8 cellular contexts compared by ENCODE assay signal in the genomic region with DNA sequence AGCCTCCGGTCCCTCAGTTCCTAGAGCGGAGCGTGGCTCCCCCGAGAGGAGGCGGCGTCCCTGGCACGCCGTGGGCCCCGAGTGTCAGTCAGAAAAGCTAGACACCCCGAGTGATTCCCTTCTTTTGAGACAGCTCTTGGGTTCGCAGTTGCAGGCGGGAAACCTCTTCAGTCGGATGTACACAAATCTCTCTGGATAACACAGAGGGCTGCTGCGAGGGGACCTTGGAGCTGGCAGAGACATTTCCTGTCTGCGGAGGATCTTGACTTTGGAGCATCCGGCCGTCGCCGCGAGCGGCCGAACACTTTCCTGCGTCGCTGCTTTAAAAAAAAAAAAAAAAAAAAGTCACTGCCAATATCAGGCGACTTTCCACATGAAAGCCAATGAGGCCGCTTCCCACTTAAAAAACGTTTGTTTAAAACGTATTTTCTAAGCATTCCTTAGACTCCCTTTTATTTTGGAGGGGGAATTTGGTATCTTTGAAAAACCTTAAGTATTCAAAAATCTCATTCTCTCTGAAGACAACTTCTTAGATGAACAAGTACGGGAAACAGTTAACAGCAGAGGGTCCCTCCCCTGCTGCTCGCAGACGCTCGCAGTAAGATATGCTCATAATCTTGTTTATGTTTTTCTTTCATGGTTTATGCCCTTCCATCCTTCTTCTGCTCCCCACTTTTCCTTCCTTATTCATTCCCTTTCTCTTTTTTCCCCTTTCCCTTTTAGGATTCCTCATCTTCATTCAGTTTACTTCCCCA. TPM values are rescaled to one million over a fixed set of nuclear protein-coding genes. Genes with fewer than 3 reads are reported as not detected.
DNase-seq lines count a peak whose midpoint lies in the region; ATAC-seq and TF ChIP-seq lines count a peak whose summit lies in the region.

No MANE protein-coding gene starts in this region.

- H3K9me3 ChIP-seq in DOHH2 (ENCODE audit: control insufficient read depth, insufficient read depth, low read length), result no peaks in the 10 kb centered on the region
- no peaks in the 10 kb centered on the region for H3K9me3 ChIP-seq in gastroesophageal sphincter
- no peaks in the 10 kb centered on the region for H3K9me3 ChIP-seq in parathyroid adenoma (ENCODE audit: control insufficient read depth, low read length)

- DNase-seq in MV-4-11 (lab: John Stamatoyannopoulos, UW) (peak; percentile 11), NCI-H1694 treated with DMSO at 0.1 percent for 48 hours (lab: John Stamatoyannopoulos, UW) (no peak)
- peak; percentile 62 for DNase-seq in activated CD8-positive, alpha-beta memory T cell treated with anti-CD3 and anti-CD28 coated beads, Interleukin-2, amount 50 U/mL, for 48 hours

- H3K27ac ChIP-seq in DOHH2 (ENCODE audit: low read depth, low read length) (no peak overlapping the region), gastroesophageal sphincter (peak overlapping the region; percentile 15 to 81 (median 66)), parathyroid adenoma (no peak overlapping the region)

- H3F3A ChIP-seq in DOHH2 (ENCODE audit: control insufficient read depth, insufficient read depth), result peaks cover 18% of the 10 kb centered on the region

- H3K4me3 ChIP-seq in DOHH2 (ENCODE audit: low read length) (peak overlapping the region; percentile 70), gastroesophageal sphincter (peak overlapping the region; percentile 46 to 52), parathyroid adenoma (ENCODE audit: low read depth, low read length) (peak overlapping the region; percentile 51)

- H4K20me1 ChIP-seq in DOHH2 (ENCODE audit: control insufficient read depth, insufficient read depth, low read depth, low read length), result no peaks in the 10 kb centered on the region

- no peak for TF ChIP-seq EP300 in gastroesophageal sphincter (IDR thresholded peaks at IDR 0.05)

- no peaks in the 10 kb centered on the region for H3K9me2 ChIP-seq in DOHH2 (replicated peaks; ENCODE audit: control insufficient read depth, low read length)

- no peak for TF ChIP-seq POLR2A in gastroesophageal sphincter (IDR thresholded peaks at IDR 0.05)

- ATAC-seq in gastroesophageal sphincter (peak; percentile 26), GM21515 (IDR thresholded peaks at IDR 0.05; ENCODE audit: unreplicated experiment) (no peak), GM21367 (IDR thresholded peaks at IDR 0.05; ENCODE audit: unreplicated experiment) (no peak)

- H3K4me2 ChIP-seq in DOHH2 (ENCODE audit: low read length) (peak overlapping the region; percentile 86), parathyroid adenoma (ENCODE audit: low read length) (peak overlapping the region; percentile 68)

- WGBS in gastroesophageal sphincter (ENCODE audit: low coverage in 1 of 2), 2 donors, result 0 to 3% methylated on average over 8 to 18 of the region's 32 CpGs

- H3K79me2 ChIP-seq in DOHH2 (ENCODE audit: control insufficient read depth, low read length) (no peaks in the 10 kb centered on the region), parathyroid adenoma (no peaks in the 10 kb centered on the region)

- H3K27me3 ChIP-seq in DOHH2 (ENCODE audit: control insufficient read depth, low read length) (peaks cover 27% of the 10 kb centered on the region), gastroesophageal sphincter (peaks cover 16% of the 10 kb centered on the region), parathyroid adenoma (ENCODE audit: control insufficient read depth, insufficient read depth, low read length) (peaks cover 2% of the 10 kb centered on the region)

- H3K36me3 ChIP-seq in DOHH2 (ENCODE audit: control insufficient read depth, low read length), result no peaks in the 10 kb centered on the region
- H3K36me3 ChIP-seq in gastroesophageal sphincter, result peaks cover 0 to 5% of the 10 kb centered on the region in 2 donors
- H3K36me3 ChIP-seq in parathyroid adenoma (ENCODE audit: control insufficient read depth, insufficient read depth, low read length), result no peaks in the 10 kb centered on the region

- H3K9ac ChIP-seq in parathyroid adenoma, result no peak overlapping the region

- peaks cover 32% of the 10 kb centered on the region for H3K4me1 ChIP-seq in DOHH2 (ENCODE audit: control insufficient read depth, low read length)
- peaks cover 0 to 30% (median 3%) of the 10 kb centered on the region in 3 donors for H3K4me1 ChIP-seq in gastroesophageal sphincter
- H3K4me1 ChIP-seq in parathyroid adenoma, result peaks cover 7% of the 10 kb centered on the region

- H2AFZ ChIP-seq in parathyroid adenoma, result peak overlapping the region; percentile 74

- TF ChIP-seq CTCF in DOHH2 (IDR thresholded peaks at IDR 0.05; ENCODE audit: low read depth, low read length, poor library complexity, severe bottlenecking) (no peak), gastroesophageal sphincter (IDR thresholded peaks at IDR 0.05) (peak in 1 of 4 experiments; percentile 35), parathyroid adenoma (IDR thresholded peaks at IDR 0.05) (no peak)

RNA-seq across cellular contexts. Expression of gene HHEX, which starts 9.9 kb away (rescaled TPM):
- 10 to 100 TPM in 1 of 4 donors, 1 to 10 TPM in 3; 2.8 to 10.6 (median 5.9) TPM for total RNA-seq in gastroesophageal sphincter

Comparison
In these comparisons a context has a peak if more than half of its experiments do, and no peak if none do; other contexts are left out.
1. H3K27ac ChIP-seq: peak in gastroesophageal sphincter (4 of 4); none in DOHH2 (single experiment) and parathyroid adenoma (single experiment).
2. Peak in every context shown above with its lines, with median percentiles within 50 percentile points of each other: H3K4me3 ChIP-seq.